In the genomic region with DNA sequence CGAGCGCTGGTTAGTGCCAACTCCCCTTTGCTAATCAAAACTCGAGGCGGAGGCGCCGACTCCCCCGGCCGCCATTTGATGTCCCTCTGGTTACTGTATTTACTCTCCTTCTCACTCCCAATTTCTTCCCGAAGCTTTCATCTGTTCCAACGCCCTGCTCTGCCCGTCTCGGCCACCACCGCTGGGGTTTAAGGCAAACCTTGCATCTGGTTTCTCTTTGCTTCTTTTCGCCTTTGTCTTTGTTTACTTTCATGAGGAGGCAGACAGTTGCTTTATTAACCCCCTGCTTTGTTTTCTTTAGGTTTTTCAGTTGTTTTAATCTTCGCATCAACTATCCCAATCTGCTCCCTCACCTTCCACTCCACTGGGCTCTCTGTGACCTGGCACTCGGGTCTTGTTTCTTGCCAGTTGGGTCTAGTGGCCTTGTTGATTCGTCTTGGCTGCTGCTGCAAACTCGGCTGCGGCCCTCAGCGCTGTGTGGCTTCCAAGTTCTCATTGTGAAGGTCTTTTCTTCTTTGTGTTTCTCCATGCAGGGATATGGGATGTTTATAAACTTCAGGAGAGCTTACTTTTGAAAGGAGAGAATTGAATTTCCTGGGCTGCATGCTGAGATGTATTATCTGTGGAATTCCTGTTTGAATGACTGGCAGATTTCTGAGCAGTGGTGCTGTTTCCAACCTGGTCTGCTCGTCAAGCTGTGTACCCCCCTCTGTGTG, we compare ENCODE assay signal across 13 cellular contexts.
A peak's percentile ranks its signal among the peaks of the same experiment; 100 is the strongest.
DNase-seq lines count a peak whose midpoint lies in the region; ATAC-seq and TF ChIP-seq lines count a peak whose summit lies in the region.
"Had no signal": no experiment of that assay in that cellular context is flagged by ENCODE, and none has a peak within 500 bp of the region (broad histone marks: within the 10 kb centered on the region; RNA-seq: fewer than 3 reads in every experiment).

No MANE protein-coding gene starts in this region.

- TF ChIP-seq CTCF in WERI-Rb-1 (IDR thresholded peaks at IDR 0.05; ENCODE audit: low read depth, low read length) = no peak
- TF ChIP-seq CTCF in foreskin fibroblast (IDR thresholded peaks at IDR 0.05; ENCODE audit: low read depth, low read length) = no peak

- no peaks in the 10 kb centered on the region for H3K4me1 ChIP-seq in CD4-positive, alpha-beta memory T cell (ENCODE audit: insufficient read depth, low read length)

- in situ Hi-C loops in G401 (cut with HindIII; ENCODE audit: low sequenced_read_pairs) = no loop called here

- no peaks in the 10 kb centered on the region for H3K27me3 ChIP-seq in WERI-Rb-1 (ENCODE audit: insufficient read depth, low read depth, severe bottlenecking)
- no peaks in the 10 kb centered on the region for H3K27me3 ChIP-seq in CD4-positive, alpha-beta memory T cell (ENCODE audit: insufficient read depth, low read length)

- no peaks in the 10 kb centered on the region for H3K36me3 Mint-ChIP-seq in CD4-positive, alpha-beta memory T cell

- no peaks in the 10 kb centered on the region for H3K4me1 Mint-ChIP-seq in CD4-positive, alpha-beta memory T cell

- no peak overlapping the region for H3K4me3 Mint-ChIP-seq in CD4-positive, alpha-beta memory T cell

- POLR2A ChIA-PET in CD4-positive, alpha-beta memory T cell (lab: Charles Lee; ENCODE audit: partially characterized antibody) = no interaction called here

- no peak overlapping the region for H3K27ac Mint-ChIP-seq in CD4-positive, alpha-beta memory T cell
- H3K27ac Mint-ChIP-seq: progenitor cell of endocrine pancreas had no signal

- peak; percentile 51 for DNase-seq in G401 (ENCODE audit: low spot score)
- peak; percentile 5 for DNase-seq in WERI-Rb-1
- peak in 1 of 2 donors; percentile 36 for DNase-seq in foreskin fibroblast
- peak in 35 of 56 donors; percentile 4 to 75 (median 29) for DNase-seq in nucleus accumbens (lab: John Stamatoyannopoulos, UW)
- DNase-seq in NCI-H1436 (lab: John Stamatoyannopoulos, UW) = no peak
- DNase-seq in CD4-positive, alpha-beta memory T cell = no peak
- DNase-seq: activated T-cell treated with anti-CD3 and anti-CD28 coated beads, Interleukin-2, amount 50 U/mL, for 48 hours; dermis blood vessel endothelial cell; GOT3; NCI-H1092 treated with DMSO at 0.1 percent for 48 hours had no signal

- H3K27me3 Mint-ChIP-seq in CD4-positive, alpha-beta memory T cell = peaks cover 0 to 6% of the 10 kb centered on the region in 2 donors

- H3K36me3 ChIP-seq in WERI-Rb-1 = no peaks in the 10 kb centered on the region
- no peaks in the 10 kb centered on the region for H3K36me3 ChIP-seq in CD4-positive, alpha-beta memory T cell (ENCODE audit: insufficient read depth, low read length)

- H3K9me3 Mint-ChIP-seq in CD4-positive, alpha-beta memory T cell = no peaks in the 10 kb centered on the region

- intact Hi-C loops in CD4-positive, alpha-beta memory T cell (cut with micrococcal nuclease) = no loop called here

- no peaks in the 10 kb centered on the region for H3K9me3 ChIP-seq in WERI-Rb-1 (ENCODE audit: severe bottlenecking)
- no peaks in the 10 kb centered on the region for H3K9me3 ChIP-seq in CD4-positive, alpha-beta memory T cell (ENCODE audit: control insufficient read depth in 1 of 2, low read length in 2 of 2)

- H3K4me3 ChIP-seq in WERI-Rb-1 (ENCODE audit: low read depth, low read length) (no peak overlapping the region), foreskin fibroblast (ENCODE audit: low read depth in 1 of 2, low read length in 2 of 2) (peak overlapping the region; percentile 13 to 19)
- no peak overlapping the region for H3K4me3 ChIP-seq in CD4-positive, alpha-beta memory T cell (ENCODE audit: low read length in 2 of 2)

- ATAC-seq in esophagus mucosa (no peak), HG03139 (IDR thresholded peaks at IDR 0.05; ENCODE audit: unreplicated experiment) (no peak)

- no peak overlapping the region for H3K27ac ChIP-seq in WERI-Rb-1
- no peak overlapping the region for H3K27ac ChIP-seq in CD4-positive, alpha-beta memory T cell (ENCODE audit: low read depth, low read length)

- CTCF ChIA-PET in CD4-positive, alpha-beta memory T cell (lab: Charles Lee; ENCODE audit: partially characterized antibody) = no interaction called here

Comparison
In these comparisons a context has a peak if more than half of its experiments do, and no peak if none do; other contexts are left out.
1. DNase-seq: peak in G401 (single experiment), WERI-Rb-1 (single experiment) and nucleus accumbens (35 of 56); none in NCI-H1436 (single experiment) and CD4-positive, alpha-beta memory T cell (0 of 5).
2. H3K4me3 ChIP-seq: peak in foreskin fibroblast (2 of 2); none in WERI-Rb-1 (single experiment) and CD4-positive, alpha-beta memory T cell (0 of 2).